11 cellular contexts compared by ENCODE assay signal in the genomic region with DNA sequence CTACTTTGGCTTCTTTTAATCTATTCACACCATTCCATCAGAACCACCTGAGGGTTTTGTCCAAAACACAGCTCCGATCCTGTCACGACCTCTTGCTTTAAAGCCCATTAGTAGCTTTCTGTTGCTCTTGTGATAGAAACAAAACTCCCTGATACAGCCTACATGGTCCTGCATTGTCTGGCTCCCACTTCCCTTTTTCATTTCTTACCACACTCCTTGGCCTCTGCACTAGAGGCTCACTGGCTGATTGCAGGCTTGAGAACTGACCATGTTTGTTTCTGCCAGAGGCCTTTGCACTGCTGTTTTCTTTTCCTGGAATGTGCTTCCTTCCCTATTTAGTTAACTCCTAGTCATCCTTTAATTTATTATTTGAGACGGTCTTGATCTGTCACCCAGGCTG. TPM values are rescaled to one million over a fixed set of nuclear protein-coding genes. Genes with fewer than 3 reads are reported as not detected.
DNase-seq lines count a peak whose midpoint lies in the region; ATAC-seq lines count a peak whose summit lies in the region.
"Had no signal": no experiment of that assay in that cellular context is flagged by ENCODE, and none has a peak within 500 bp of the region (broad histone marks: within the 10 kb centered on the region; RNA-seq: fewer than 3 reads in every experiment).

No MANE protein-coding gene starts in this region.

- H3K36me3 Mint-ChIP-seq in activated CD4-positive, alpha-beta T cell treated with anti-CD3 and anti-CD28 coated beads, Interleukin-2, amount 10 ng/mL, durations not matched to agents 7 days and 5 days (ENCODE audit: low read depth), result peaks cover 80% of the 10 kb centered on the region

- no peak overlapping the region for H3K4me3 Mint-ChIP-seq in activated CD4-positive, alpha-beta T cell treated with anti-CD3 and anti-CD28 coated beads, Interleukin-2, amount 10 ng/mL, durations not matched to agents 7 days and 5 days

- POLR2A ChIA-PET in activated CD4-positive, alpha-beta T cell treated with anti-CD3 and anti-CD28 coated beads, Interleukin-2, amount 10 ng/mL, durations not matched to agents 7 days and 5 days (lab: Charles Lee), result no interaction called here

- H3K9me3 Mint-ChIP-seq in activated CD4-positive, alpha-beta T cell treated with anti-CD3 and anti-CD28 coated beads, Interleukin-2, amount 10 ng/mL, durations not matched to agents 7 days and 5 days, result no peaks in the 10 kb centered on the region

- CTCF ChIA-PET in activated CD4-positive, alpha-beta T cell treated with anti-CD3 and anti-CD28 coated beads, Interleukin-2, amount 10 ng/mL, durations not matched to agents 7 days and 5 days (lab: Charles Lee), result interaction anchor here (0.8 to 2.9 kb wide), 2 partner anchors 11 to 15 kb away, joined by 3 to 8 read pairs; no protein-coding TSS in a partner anchor

- H3K4me1 Mint-ChIP-seq in activated CD4-positive, alpha-beta T cell treated with anti-CD3 and anti-CD28 coated beads, Interleukin-2, amount 10 ng/mL, durations not matched to agents 7 days and 5 days, result peaks cover 33% of the 10 kb centered on the region

- DNase-seq in left colon (no peak), HK-2 (ENCODE audit: unreplicated experiment) (no peak)
- DNase-seq in activated CD4-positive, alpha-beta T cell treated with anti-CD3 and anti-CD28 coated beads, Interleukin-2, amount 10 ng/mL, durations not matched to agents 7 days and 5 days, result no peak
- no peak for DNase-seq in stimulated activated naive CD4-positive, alpha-beta T cell (lab: John Stamatoyannopoulos, UW)
- DNase-seq: gastrocnemius medialis, NCI-H2171 had no signal

- no peaks in the 10 kb centered on the region for H3K27me3 Mint-ChIP-seq in activated CD4-positive, alpha-beta T cell treated with anti-CD3 and anti-CD28 coated beads, Interleukin-2, amount 10 ng/mL, durations not matched to agents 7 days and 5 days

- intact Hi-C loops in left colon (cut with DNase I, micrococcal nuclease), result no loop called here

- ATAC-seq in GM18498 (IDR thresholded peaks at IDR 0.05; ENCODE audit: unreplicated experiment) (peak; percentile 89), GM21390 (IDR thresholded peaks at IDR 0.05; ENCODE audit: unreplicated experiment) (peak; percentile 95), HG03432 (IDR thresholded peaks at IDR 0.05; ENCODE audit: unreplicated experiment) (peak; percentile 75), left colon (peak; percentile 27), HG02973 (IDR thresholded peaks at IDR 0.05; ENCODE audit: unreplicated experiment) (no peak)
- ATAC-seq: gastrocnemius medialis had no signal

- H3K27ac Mint-ChIP-seq in activated CD4-positive, alpha-beta T cell treated with anti-CD3 and anti-CD28 coated beads, Interleukin-2, amount 10 ng/mL, durations not matched to agents 7 days and 5 days, result no peak overlapping the region

RNA-seq across cellular contexts. Expression of a gene that starts 23.7 kb away (rescaled TPM):
- total RNA-seq in left colon, result 100 to 1,000 TPM; 200 to 250 TPM
- total RNA-seq in activated CD4-positive, alpha-beta T cell treated with anti-CD3 and anti-CD28 coated beads, Interleukin-2, amount 10 ng/mL, durations not matched to agents 7 days and 5 days, result 100 to 1,000 TPM; 180 to 191 TPM

RNA-seq across cellular contexts. Expression of a gene that starts 35.1 kb away (rescaled TPM):
- total RNA-seq in left colon, result 10 to 100 TPM; 12.5 to 13.0 TPM
- total RNA-seq in activated CD4-positive, alpha-beta T cell treated with anti-CD3 and anti-CD28 coated beads, Interleukin-2, amount 10 ng/mL, durations not matched to agents 7 days and 5 days, result 1 to 10 TPM; 7.1 to 7.7 TPM
- total RNA-seq: ascending aorta had no signal
